ENCODE assay signal across 24 cellular contexts in genomic region chr6:35787266-35788218, GRCh38. TPM values are rescaled to one million over a fixed set of nuclear protein-coding genes. Genes with fewer than 3 reads are reported as not detected.
DNase-seq lines count a peak whose midpoint lies in the region; ATAC-seq, FAIRE-seq and TF ChIP-seq lines count a peak whose summit lies in the region.
"Had no signal": no experiment of that assay in that cellular context is flagged by ENCODE, and none has a peak within 500 bp of the region (broad histone marks: within the 10 kb centered on the region; RNA-seq: fewer than 3 reads in every experiment).

No MANE protein-coding gene starts in this region.

- H3K4me1 ChIP-seq in A549 (no peaks in the 10 kb centered on the region), RWPE2 (ENCODE audit: insufficient read depth, poor library complexity, severe bottlenecking) (no peaks in the 10 kb centered on the region), right lobe of liver (peaks cover 0 to 5% (median 0%) of the 10 kb centered on the region in 4 donors)
- H3K4me1 ChIP-seq: gastroesophageal sphincter had no signal

- POLR2A ChIA-PET in A549 (lab: Yijun Ruan, JAX) = no interaction called here

- no peaks in the 10 kb centered on the region for H3K36me3 Mint-ChIP-seq in activated naive CD8-positive, alpha-beta T cell treated with anti-CD3 and anti-CD28 coated beads for 36 hours
- H3K36me3 Mint-ChIP-seq: T-cell had no signal

- H3K4me1 Mint-ChIP-seq in activated naive CD8-positive, alpha-beta T cell treated with anti-CD3 and anti-CD28 coated beads for 36 hours = no peaks in the 10 kb centered on the region
- H3K4me1 Mint-ChIP-seq: nephron progenitor cell, T-cell had no signal

- H3K27ac Mint-ChIP-seq in activated naive CD8-positive, alpha-beta T cell treated with anti-CD3 and anti-CD28 coated beads for 36 hours = no peak overlapping the region
- H3K27ac Mint-ChIP-seq: nephron progenitor cell, T-cell had no signal

- no peak for TF ChIP-seq EP300 in A549 (IDR thresholded peaks at IDR 0.05)

- no peak for TF ChIP-seq CTCF in A549 (IDR thresholded peaks at IDR 0.05)
- TF ChIP-seq CTCF in RWPE2 (IDR thresholded peaks at IDR 0.05; ENCODE audit: poor library complexity, severe bottlenecking) = no peak
- TF ChIP-seq CTCF in right lobe of liver (IDR thresholded peaks at IDR 0.05) = no peak

- no peak overlapping the region for H3K4me3 Mint-ChIP-seq in activated naive CD8-positive, alpha-beta T cell treated with anti-CD3 and anti-CD28 coated beads for 36 hours
- H3K4me3 Mint-ChIP-seq: nephron progenitor cell, T-cell had no signal

- DNase-seq in A549 (ENCODE audit: low read depth in 1 of 2, low spot score in 1 of 2) = no peak
- no peak for DNase-seq in RWPE2 (ENCODE audit: low spot score)
- peak in 2 of 3 donors; percentile 62 to 66 for DNase-seq in right lobe of liver
- no peak for DNase-seq in OCI-M2 (lab: John Stamatoyannopoulos, UW; ENCODE audit: unreplicated experiment)
- DNase-seq in T-helper 1 cell = no peak
- DNase-seq in activated naive CD8-positive, alpha-beta T cell treated with anti-CD3 and anti-CD28 coated beads for 36 hours = no peak
- DNase-seq: activated CD4-positive, alpha-beta T cell treated with anti-CD3 and anti-CD28 coated beads, Interleukin-2, amount 50 U/mL, for 1 hour; activated effector memory CD4-positive, alpha-beta T cell treated with anti-CD3 and anti-CD28 coated beads, Interleukin-2, amount 50 U/mL, for 16 hours; C1 segment of cervical spinal cord; caudate nucleus; HCEC 1CT; kidney; NCI-H1105 treated with DMSO at 0.1 percent for 48 hours; nephron progenitor cell; SHP77 treated with DMSO at 0.1 percent for 48 hours; T-cell had no signal

- ATAC-seq in A549 = peak; percentile 53 to 61
- ATAC-seq in RWPE2 (ENCODE audit: low read depth) = peak; percentile 13; the same call in 2 of the 3 replicates
- peak; percentile 72 to 88 (median 79) for ATAC-seq in right lobe of liver
- ATAC-seq: gastroesophageal sphincter, T-cell had no signal

- intact Hi-C loops in right lobe of liver (cut with DNase I) = loop anchor here (1.0 kb wide), 1 partner anchor 11 kb away; no protein-coding TSS in a partner anchor

- H3K27me3 ChIP-seq in RWPE2 (ENCODE audit: insufficient read depth, poor library complexity, severe bottlenecking) (peaks cover 5% of the 10 kb centered on the region), right lobe of liver (no peaks in the 10 kb centered on the region)

- peaks cover 58% of the 10 kb centered on the region for H3K27me3 Mint-ChIP-seq in activated naive CD8-positive, alpha-beta T cell treated with anti-CD3 and anti-CD28 coated beads for 36 hours

- H3K4me3 ChIP-seq in A549 (no peak overlapping the region), RWPE2 (ENCODE audit: severe bottlenecking) (no peak overlapping the region), right lobe of liver (no peak overlapping the region)
- H3K4me3 ChIP-seq: gastroesophageal sphincter had no signal

- CTCF ChIA-PET in A549 (lab: Yijun Ruan, JAX) = interaction anchor here (0.5 to 1.5 kb wide), 4 partner anchors 9 to 307 kb away, joined by 3 to 6 read pairs (median 4); partner anchors contain the start of gene CLPS

- H3K36me3 ChIP-seq in RWPE2 (ENCODE audit: low read depth) (no peaks in the 10 kb centered on the region), right lobe of liver (no peaks in the 10 kb centered on the region)
- H3K36me3 ChIP-seq: gastroesophageal sphincter had no signal

- 58% methylated on average over 13 of the region's 13 CpGs for WGBS in A549 (ENCODE audit: missing lambda C conversion rate)
- 65% methylated on average over 13 of the region's 13 CpGs for WGBS in right lobe of liver (ENCODE audit: insufficient coverage, low coverage, low lambda C conversion rate, missing lambda C conversion rate)

- no peak for FAIRE-seq in A549 (lab: Jason Lieb, UNC)
- FAIRE-seq: D721Med, kidney had no signal

- H3K4me2 ChIP-seq in A549 = 0 out of 3 replicates have a peak overlapping the region, but pooled peaks have one; percentile 19

- H3K27ac ChIP-seq in A549 (no peak overlapping the region), RWPE2 (ENCODE audit: poor library complexity, severe bottlenecking) (no peak overlapping the region), right lobe of liver (no peak overlapping the region)
- H3K27ac ChIP-seq: dorsolateral prefrontal cortex, gastroesophageal sphincter, VCaP had no signal

- TF ChIP-seq POLR2A in A549 (IDR thresholded peaks at IDR 0.05; ENCODE audit: low read length) (no peak), right lobe of liver (IDR thresholded peaks at IDR 0.05) (no peak)

- no peaks in the 10 kb centered on the region for H3K9me3 Mint-ChIP-seq in activated naive CD8-positive, alpha-beta T cell treated with anti-CD3 and anti-CD28 coated beads for 36 hours
- H3K9me3 Mint-ChIP-seq: nephron progenitor cell, T-cell had no signal

- TF ChIP-seq RAD21 in A549 (conservative IDR thresholded peaks at IDR 0.05 in 1 of 2, IDR thresholded peaks at IDR 0.05 in 1 of 2) = no peak

- H3K9me3 ChIP-seq in A549 (peaks cover under 1% of the 10 kb centered on the region; the same call in 1 of the 3 replicates), RWPE2 (ENCODE audit: severe bottlenecking) (no peaks in the 10 kb centered on the region), right lobe of liver (no peaks in the 10 kb centered on the region)
- H3K9me3 ChIP-seq: gastroesophageal sphincter had no signal

TF ChIP-seq in A549, 52 proteins besides CTCF, POLR2A, EP300 and RAD21:
- TF ChIP-seq HDAC2 (IDR thresholded peaks at IDR 0.05) (no peak), JUN (IDR thresholded peaks at IDR 0.05) (no peak), ZSCAN20 (CRISPR knock-in tag; IDR thresholded peaks at IDR 0.05) (no peak), GATA3 (IDR thresholded peaks at IDR 0.05; ENCODE audit: borderline replicate concordance) (no peak), SREBF2 (IDR thresholded peaks at IDR 0.05) (no peak), BCL3 (IDR thresholded peaks at IDR 0.05) (no peak)

RNA-seq across cellular contexts. Expression of gene CLPSL1, which starts 6.7 kb away (rescaled TPM):
- polyA plus RNA-seq in A549 (2011; rRNA removed) (not detected in 2 replicates), A549 (2017; fragmentation: RNase III; extraction: RNeasy Plus Mini Kit Qiagen cat#74134 plus additional on column Dnase treatment) (not detected in 3 replicates)
- not detected in 2 replicates for polyA plus RNA-seq in A549 (2012; cell fraction: cytosol; rRNA removed)
- not detected in 2 replicates for polyA plus RNA-seq in A549 (2012; cell fraction: nucleus; rRNA removed)
- not detected in 2 replicates for polyA minus RNA-seq in A549 (2011; rRNA and poly(A)+ RNA removed)
- not detected for total RNA-seq in right lobe of liver
- not detected for total RNA-seq in activated naive CD8-positive, alpha-beta T cell treated with anti-CD3 and anti-CD28 coated beads for 36 hours
- total RNA-seq: A673, G401, gastroesophageal sphincter, kidney, mesenteric fat pad, T-cell had no signal
- polyA plus RNA-seq: esophagus had no signal

RNA-seq across cellular contexts. Expression of gene CLPS, which starts 9.6 kb away (rescaled TPM):
- polyA plus RNA-seq in A549 (2011; rRNA removed) (not detected in 2 replicates), A549 (2017; fragmentation: RNase III; extraction: RNeasy Plus Mini Kit Qiagen cat#74134 plus additional on column Dnase treatment) (not detected in 3 replicates)
- polyA plus RNA-seq in A549 (2012; cell fraction: cytosol; rRNA removed) = not detected in 2 replicates
- not detected in 2 replicates for polyA plus RNA-seq in A549 (2012; cell fraction: nucleus; rRNA removed)
- not detected in 2 replicates for polyA minus RNA-seq in A549 (2011; rRNA and poly(A)+ RNA removed)
- not detected for total RNA-seq in right lobe of liver
- total RNA-seq in activated naive CD8-positive, alpha-beta T cell treated with anti-CD3 and anti-CD28 coated beads for 36 hours = not detected
- total RNA-seq: A673, G401, gastroesophageal sphincter, kidney had no signal

RNA-seq across cellular contexts. Expression of gene CLPSL2, which starts 11.1 kb away (rescaled TPM):
- 0.36 and 0.72 TPM in 2 replicates for polyA plus RNA-seq in A549 (2011; rRNA removed)
- polyA plus RNA-seq in A549 (2012; cell fraction: cytosol; rRNA removed) = 0.27 TPM in 1 of 2 replicates, not detected in the other
- polyA plus RNA-seq in A549 (2012; cell fraction: nucleus; rRNA removed) = not detected in 2 replicates
- polyA plus RNA-seq in A549 (2017; fragmentation: RNase III; extraction: RNeasy Plus Mini Kit Qiagen cat#74134 plus additional on column Dnase treatment) = 0.37 to 0.38 TPM in 2 of 3 replicates, not detected in the other
- not detected in 2 replicates for polyA minus RNA-seq in A549 (2011; rRNA and poly(A)+ RNA removed)
- not detected for total RNA-seq in right lobe of liver
- total RNA-seq in activated naive CD8-positive, alpha-beta T cell treated with anti-CD3 and anti-CD28 coated beads for 36 hours = not detected
- total RNA-seq: A673, G401, gastroesophageal sphincter, kidney, mesenteric fat pad, T-cell had no signal
- polyA plus RNA-seq: esophagus had no signal

RNA-seq across cellular contexts. Expression of gene LHFPL5, which starts 17.6 kb away (rescaled TPM):
- 0.06 and 0.15 TPM in 2 replicates for polyA plus RNA-seq in A549 (2011; rRNA removed)
- 0.05 and 0.08 TPM in 2 replicates for polyA plus RNA-seq in A549 (2012; cell fraction: cytosol; rRNA removed)
- 0.26 TPM in 1 of 2 replicates, not detected in the other for polyA plus RNA-seq in A549 (2012; cell fraction: nucleus; rRNA removed)
- polyA plus RNA-seq in A549 (2017; fragmentation: RNase III; extraction: RNeasy Plus Mini Kit Qiagen cat#74134 plus additional on column Dnase treatment) = 0.10 to 0.17 TPM (median 0.16 TPM) in 3 replicates
- polyA minus RNA-seq in A549 (2011; rRNA and poly(A)+ RNA removed) = 0.10 TPM in 1 of 2 replicates, not detected in the other
- total RNA-seq in right lobe of liver = not detected
- not detected for total RNA-seq in activated naive CD8-positive, alpha-beta T cell treated with anti-CD3 and anti-CD28 coated beads for 36 hours
- total RNA-seq: A673, G401, gastroesophageal sphincter, mesenteric fat pad, T-cell had no signal
- polyA plus RNA-seq: esophagus had no signal

RNA-seq across cellular contexts. Expression of gene ARMC12, which starts 50.7 kb away (rescaled TPM):
- polyA plus RNA-seq in A549 (2011; rRNA removed) (0.88 and 0.94 TPM in 2 replicates), A549 (2017; fragmentation: RNase III; extraction: RNeasy Plus Mini Kit Qiagen cat#74134 plus additional on column Dnase treatment) (0.26 to 0.44 TPM (median 0.28 TPM) in 3 replicates)
- polyA plus RNA-seq in A549 (2012; cell fraction: cytosol; rRNA removed) = 0.48 and 0.50 TPM in 2 replicates
- 2.7 and 2.9 TPM in 2 replicates for polyA plus RNA-seq in A549 (2012; cell fraction: nucleus; rRNA removed)
- polyA minus RNA-seq in A549 (2011; rRNA and poly(A)+ RNA removed) = 0.37 and 1.1 TPM in 2 replicates
- 1 to 10 TPM in 3 of 6 experiments, under 1 TPM in 3; 0.22 to 4.4 (median 0.92) TPM for total RNA-seq in right lobe of liver
- 1 to 10 TPM; 1.8 to 2.0 TPM for total RNA-seq in activated naive CD8-positive, alpha-beta T cell treated with anti-CD3 and anti-CD28 coated beads for 36 hours
- total RNA-seq: G401 had no signal

Comparison
In these comparisons a context has a peak if more than half of its experiments do, and no peak if none do; other contexts are left out.
1. ATAC-seq: peak in every context shown above with its lines; median percentile 79 in right lobe of liver; 57 in A549; 13 in RWPE2.
2. DNase-seq: peak in right lobe of liver (2 of 3); none in A549 (0 of 2), RWPE2 (single experiment), OCI-M2 (single experiment), T-helper 1 cell (0 of 5) and activated naive CD8-positive, alpha-beta T cell treated with anti-CD3 and anti-CD28 coated beads for 36 hours (single experiment).